ENCODE assay signal across 11 cellular contexts in the genomic region with DNA sequence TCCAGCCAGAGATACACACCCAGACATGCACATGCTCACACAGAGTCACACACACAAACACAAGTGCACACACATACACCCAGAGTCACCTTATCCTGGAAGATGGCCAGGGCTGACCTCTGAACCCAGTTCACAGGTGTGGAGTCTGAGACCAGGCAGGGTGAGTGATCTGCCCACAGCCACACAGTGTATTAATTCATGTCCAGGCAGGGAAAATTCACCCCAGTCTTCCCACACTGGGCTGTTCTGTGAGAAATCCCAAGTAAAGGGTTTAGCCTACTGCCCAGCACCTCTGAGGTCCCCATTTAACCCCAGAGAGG.
DNase-seq lines count a peak whose midpoint lies in the region; ATAC-seq and TF ChIP-seq lines count a peak whose summit lies in the region.
"Had no signal": no experiment of that assay in that cellular context is flagged by ENCODE, and none has a peak within 500 bp of the region (broad histone marks: within the 10 kb centered on the region; RNA-seq: fewer than 3 reads in every experiment).

No MANE protein-coding gene starts in this region.

- peaks cover 3% of the 10 kb centered on the region for H3K36me3 Mint-ChIP-seq in activated naive CD4-positive, alpha-beta T cell treated with anti-CD3 and anti-CD28 coated beads, Interleukin-2, amount 10 ng/mL, durations not matched to agents 7 days and 5 days
- peaks cover 42 to 49% of the 10 kb centered on the region in 2 donors for H3K36me3 Mint-ChIP-seq in stimulated activated naive B cell treated with anti-CD40 and anti-IgM and Interleukin-4, amounts not matched to agents 10 μg/mL and 1 μg/mL and 100 μg/mL, for 72 hours

- no peak for DNase-seq in activated naive CD4-positive, alpha-beta T cell treated with anti-CD3 and anti-CD28 coated beads, Interleukin-2, amount 10 ng/mL, durations not matched to agents 7 days and 5 days
- no peak for DNase-seq in activated naive CD4-positive, alpha-beta T cell (lab: John Stamatoyannopoulos, UW)
- DNase-seq in epithelial cell of prostate (ENCODE audit: low read depth, low spot score) (no peak), iPS-NIHi11 (ENCODE audit: low spot score) (no peak), NCI-H2081 (lab: John Stamatoyannopoulos, UW) (no peak)
- no peak for DNase-seq in stimulated activated naive B cell treated with anti-CD40 and anti-IgM and Interleukin-4, amounts not matched to agents 10 μg/mL and 1 μg/mL and 100 μg/mL, for 72 hours
- DNase-seq in stimulated activated CD4-positive, alpha-beta T cell treated with anti-CD3 and anti-CD28 coated beads, Interleukin-2, amount 100 ng/mL, for 24 hours: no peak
- DNase-seq: AML-193, MG63, nephron progenitor cell had no signal

- peak overlapping the region; percentile 78 for H3K4me2 ChIP-seq in SU-DHL-6 (ENCODE audit: low read depth, low read length, poor library complexity, severe bottlenecking)

- no peak overlapping the region for H2AFZ ChIP-seq in SU-DHL-6 (ENCODE audit: low read depth, low read length, severe bottlenecking)

- H3K79me2 ChIP-seq in SU-DHL-6 (ENCODE audit: insufficient read depth, low read length): peaks cover 76% of the 10 kb centered on the region

- H3F3A ChIP-seq in SU-DHL-6 (ENCODE audit: insufficient read depth): peaks cover 33% of the 10 kb centered on the region

- H3K27me3 ChIP-seq in SU-DHL-6 (ENCODE audit: low read length): no peaks in the 10 kb centered on the region
- H3K27me3 ChIP-seq: MG63 had no signal

- H3K4me3 ChIP-seq in SU-DHL-6 (ENCODE audit: insufficient read depth, low read length, poor library complexity, severe bottlenecking): peak overlapping the region; percentile 86
- H3K4me3 ChIP-seq: MG63 had no signal

- TF ChIP-seq CTCF in SU-DHL-6 (IDR thresholded peaks at IDR 0.05; ENCODE audit: insufficient read depth, low read length, poor library complexity, severe bottlenecking): no peak

- CTCF ChIA-PET in activated naive CD4-positive, alpha-beta T cell treated with anti-CD3 and anti-CD28 coated beads, Interleukin-2, amount 10 ng/mL, durations not matched to agents 7 days and 5 days (lab: Charles Lee): no interaction called here

- no peaks in the 10 kb centered on the region for H3K9me3 ChIP-seq in SU-DHL-6 (ENCODE audit: insufficient read depth, low read length)
- H3K9me3 ChIP-seq: MG63 had no signal

- peaks cover 55% of the 10 kb centered on the region for H3K4me1 Mint-ChIP-seq in activated naive CD4-positive, alpha-beta T cell treated with anti-CD3 and anti-CD28 coated beads, Interleukin-2, amount 10 ng/mL, durations not matched to agents 7 days and 5 days
- H3K4me1 Mint-ChIP-seq in stimulated activated naive B cell treated with anti-CD40 and anti-IgM and Interleukin-4, amounts not matched to agents 10 μg/mL and 1 μg/mL and 100 μg/mL, for 72 hours: peaks cover 66 to 84% of the 10 kb centered on the region in 2 donors

- H3K9ac ChIP-seq in SU-DHL-6 (ENCODE audit: low read length): peak overlapping the region; percentile 94

- H3K9me2 ChIP-seq in SU-DHL-6 (replicated peaks; ENCODE audit: insufficient read depth, low read length): no peaks in the 10 kb centered on the region

- no peaks in the 10 kb centered on the region for H3K27me3 Mint-ChIP-seq in activated naive CD4-positive, alpha-beta T cell treated with anti-CD3 and anti-CD28 coated beads, Interleukin-2, amount 10 ng/mL, durations not matched to agents 7 days and 5 days
- H3K27me3 Mint-ChIP-seq in stimulated activated naive B cell treated with anti-CD40 and anti-IgM and Interleukin-4, amounts not matched to agents 10 μg/mL and 1 μg/mL and 100 μg/mL, for 72 hours: no peaks in the 10 kb centered on the region

- H3K4me3 Mint-ChIP-seq in activated naive CD4-positive, alpha-beta T cell treated with anti-CD3 and anti-CD28 coated beads, Interleukin-2, amount 10 ng/mL, durations not matched to agents 7 days and 5 days: peak overlapping the region; percentile 27
- peak overlapping the region; percentile 87 to 92 for H3K4me3 Mint-ChIP-seq in stimulated activated naive B cell treated with anti-CD40 and anti-IgM and Interleukin-4, amounts not matched to agents 10 μg/mL and 1 μg/mL and 100 μg/mL, for 72 hours
- H3K4me3 Mint-ChIP-seq: nephron progenitor cell had no signal

- no peak overlapping the region for H3K27ac Mint-ChIP-seq in activated naive CD4-positive, alpha-beta T cell treated with anti-CD3 and anti-CD28 coated beads, Interleukin-2, amount 10 ng/mL, durations not matched to agents 7 days and 5 days
- peak overlapping the region; percentile 97 for H3K27ac Mint-ChIP-seq in stimulated activated naive B cell treated with anti-CD40 and anti-IgM and Interleukin-4, amounts not matched to agents 10 μg/mL and 1 μg/mL and 100 μg/mL, for 72 hours
- H3K27ac Mint-ChIP-seq: nephron progenitor cell had no signal

- H3K9me3 Mint-ChIP-seq in activated naive CD4-positive, alpha-beta T cell treated with anti-CD3 and anti-CD28 coated beads, Interleukin-2, amount 10 ng/mL, durations not matched to agents 7 days and 5 days: no peaks in the 10 kb centered on the region
- H3K9me3 Mint-ChIP-seq in stimulated activated naive B cell treated with anti-CD40 and anti-IgM and Interleukin-4, amounts not matched to agents 10 μg/mL and 1 μg/mL and 100 μg/mL, for 72 hours: no peaks in the 10 kb centered on the region
- H3K9me3 Mint-ChIP-seq: nephron progenitor cell had no signal

- no peaks in the 10 kb centered on the region for H4K20me1 ChIP-seq in SU-DHL-6 (ENCODE audit: low read depth, low read length)

- no peaks in the 10 kb centered on the region for H3K36me3 ChIP-seq in SU-DHL-6 (ENCODE audit: low read length)
- H3K36me3 ChIP-seq: MG63 had no signal

- H3K27ac ChIP-seq in SU-DHL-6 (ENCODE audit: low read depth, low read length) (peak overlapping the region; percentile 96), epithelial cell of prostate (peak overlapping the region; percentile 86)

- no peak for ATAC-seq in stimulated activated naive B cell treated with anti-CD40 and anti-IgM and Interleukin-4, amounts not matched to agents 10 μg/mL and 1 μg/mL and 100 μg/mL, for 72 hours (replicated peaks)
